ENCODE assay signal across 8 cellular contexts in the genomic region with DNA sequence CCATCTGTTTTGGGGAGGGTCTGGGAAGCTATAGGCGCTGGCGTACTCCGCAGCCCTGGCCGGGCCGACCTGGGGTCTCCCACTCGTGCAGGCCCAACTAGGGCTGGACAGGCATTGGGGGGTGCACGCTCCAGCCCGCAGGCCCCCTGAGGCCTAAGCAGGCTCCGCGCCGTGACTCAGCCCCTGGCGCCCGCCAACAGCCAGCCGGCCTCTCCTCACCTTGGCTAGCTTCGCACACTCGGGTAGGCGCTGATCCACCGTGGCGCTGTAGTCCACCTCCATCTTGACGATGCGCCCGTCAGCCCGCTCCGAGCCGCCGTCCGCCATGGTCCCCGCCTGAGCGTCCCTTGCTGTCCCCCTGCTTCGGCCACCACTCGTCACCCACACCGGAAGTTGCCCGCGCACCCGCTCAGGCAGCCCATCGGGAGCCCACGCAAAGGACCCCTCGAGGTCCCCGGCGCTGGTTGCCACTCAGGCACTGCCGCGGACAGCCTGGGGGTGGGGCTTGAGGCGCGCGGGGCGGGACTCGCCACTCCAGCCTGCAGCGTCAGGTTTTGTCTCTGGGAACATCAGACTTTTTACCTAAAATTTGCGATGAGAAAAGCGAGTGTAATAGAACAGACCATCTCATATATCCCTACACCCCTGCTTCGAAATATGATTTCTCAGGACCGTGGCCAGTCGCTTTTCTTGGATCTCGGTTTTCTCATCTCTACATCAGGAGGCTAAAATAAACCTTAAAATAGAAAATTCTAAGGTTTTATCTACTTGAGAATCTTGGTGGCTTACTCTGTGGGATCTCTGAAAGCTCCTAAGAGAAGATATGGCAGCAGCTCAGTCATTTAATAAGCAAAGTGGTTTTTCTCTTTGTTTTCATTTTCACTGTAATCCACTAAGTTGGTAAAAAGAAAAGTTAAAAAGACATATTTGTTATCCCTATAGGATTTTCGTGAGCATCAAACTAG. TPM values are rescaled to one million over a fixed set of nuclear protein-coding genes. Genes with fewer than 3 reads are reported as not detected.
A peak's percentile ranks its signal among the peaks of the same experiment; 100 is the strongest.
DNase-seq lines count a peak whose midpoint lies in the region; ATAC-seq and TF ChIP-seq lines count a peak whose summit lies in the region.

TSS of gene PSMD12 (minus strand) at position 385 of the 965 bp plus-strand sequence. CDS start at position 327, 58 bp downstream.

- no peaks in the 10 kb centered on the region for H3K9me3 Mint-ChIP-seq in activated CD4-positive, alpha-beta T cell treated with anti-CD3 and anti-CD28 coated beads, Interleukin-2, amount 10 ng/mL, durations not matched to agents 24 days and 14 days

- no peaks in the 10 kb centered on the region for H3K27me3 Mint-ChIP-seq in activated CD4-positive, alpha-beta T cell treated with anti-CD3 and anti-CD28 coated beads, Interleukin-2, amount 10 ng/mL, durations not matched to agents 24 days and 14 days

- peak; percentile 74 for DNase-seq in GM19240 (ENCODE audit: insufficient read length, low spot score)
- peak; percentile 61 for DNase-seq in NCI-H524 treated with DMSO at 0.1 percent for 48 hours (lab: John Stamatoyannopoulos, UW)
- peak; percentile 98 for DNase-seq in activated CD4-positive, alpha-beta T cell treated with anti-CD3 and anti-CD28 coated beads, Interleukin-2, amount 10 ng/mL, durations not matched to agents 24 days and 14 days
- DNase-seq in coronary artery (ENCODE audit: low spot score), result peak; percentile 94
- DNase-seq in left lobe of liver (ENCODE audit: low spot score), result peak; percentile 95
- peak; percentile 87 for DNase-seq in stimulated activated CD4-positive, alpha-beta T cell treated with anti-CD3 and anti-CD28 coated beads, Interleukin-2, amount 100 ng/mL, for 4 hours (ENCODE audit: low read depth)

- peaks cover 15 to 35% (median 33%) of the 10 kb centered on the region in 11 experiments for H3K36me3 ChIP-seq in BLaER1 treated with 17β-estradiol and CSF1 and Interleukin-3, amounts not matched to agents 10 nM and 100 nM

- H3K9ac ChIP-seq in BLaER1 treated with 17β-estradiol and CSF1 and Interleukin-3, amounts not matched to agents 10 nM and 100 nM, result peak within 1 kb of the TSS; percentile 93 to 99 (median 96)

- H3K9me3 ChIP-seq in BLaER1 treated with 17β-estradiol and CSF1 and Interleukin-3, amounts not matched to agents 10 nM and 100 nM (replicated peaks in 1 of 11), result no peaks in the 10 kb centered on the region

- ATAC-seq in HG03442 (IDR thresholded peaks at IDR 0.05; ENCODE audit: unreplicated experiment), result peak; percentile 82
- ATAC-seq in left lobe of liver, result peak; percentile 93

- peaks cover 36 to 47% (median 40%) of the 10 kb centered on the region in 11 experiments for H4K20me1 ChIP-seq in BLaER1 treated with 17β-estradiol and CSF1 and Interleukin-3, amounts not matched to agents 10 nM and 100 nM

- H3K4me3 ChIP-seq in BLaER1 treated with 17β-estradiol and CSF1 and Interleukin-3, amounts not matched to agents 10 nM and 100 nM, result peak within 1 kb of the TSS; percentile 80 to 99 (median 90)
- peak within 1 kb of the TSS; percentile 99 for H3K4me3 ChIP-seq in coronary artery

- H3K27me3 ChIP-seq in BLaER1 treated with 17β-estradiol and CSF1 and Interleukin-3, amounts not matched to agents 10 nM and 100 nM, result no peaks in the 10 kb centered on the region

- peaks cover 37 to 48% (median 44%) of the 10 kb centered on the region in 10 experiments for H3K4me1 ChIP-seq in BLaER1 treated with 17β-estradiol and CSF1 and Interleukin-3, amounts not matched to agents 10 nM and 100 nM

- intact Hi-C loops in activated CD4-positive, alpha-beta T cell treated with anti-CD3 and anti-CD28 coated beads, Interleukin-2, amount 10 ng/mL, durations not matched to agents 24 days and 14 days (cut with micrococcal nuclease), result loop anchor here (1.0 to 5.0 kb wide), 4 partner anchors 8 to 461 kb away; partner anchors contain the start of genes BPTF, NOL11 and PITPNC1

- H3K27ac ChIP-seq in BLaER1 treated with 17β-estradiol and CSF1 and Interleukin-3, amounts not matched to agents 10 nM and 100 nM, result peak within 1 kb of the TSS; percentile 86 to 98 (median 96)
- peak within 1 kb of the TSS; percentile 92 to 97 for H3K27ac ChIP-seq in coronary artery

- peaks cover 28% of the 10 kb centered on the region for H3K36me3 Mint-ChIP-seq in activated CD4-positive, alpha-beta T cell treated with anti-CD3 and anti-CD28 coated beads, Interleukin-2, amount 10 ng/mL, durations not matched to agents 24 days and 14 days (ENCODE audit: low read depth)

- peak within 1 kb of the TSS; percentile 97 for H3K4me3 Mint-ChIP-seq in activated CD4-positive, alpha-beta T cell treated with anti-CD3 and anti-CD28 coated beads, Interleukin-2, amount 10 ng/mL, durations not matched to agents 24 days and 14 days

- H3K27ac Mint-ChIP-seq in activated CD4-positive, alpha-beta T cell treated with anti-CD3 and anti-CD28 coated beads, Interleukin-2, amount 10 ng/mL, durations not matched to agents 24 days and 14 days, result peak within 1 kb of the TSS; percentile 93

- peaks cover 41% of the 10 kb centered on the region for H3K4me1 Mint-ChIP-seq in activated CD4-positive, alpha-beta T cell treated with anti-CD3 and anti-CD28 coated beads, Interleukin-2, amount 10 ng/mL, durations not matched to agents 24 days and 14 days

- H3K4me2 ChIP-seq in BLaER1 treated with 17β-estradiol and CSF1 and Interleukin-3, amounts not matched to agents 10 nM and 100 nM, result peak within 1 kb of the TSS; percentile 84 to 97 (median 94)

- TF ChIP-seq CTCF in coronary artery (IDR thresholded peaks at IDR 0.05), result no peak

RNA-seq across cellular contexts. Expression of gene PSMD12, which starts in this region (rescaled TPM):
- 92.3 and 93.6 TPM in 2 replicates for total RNA-seq in activated CD4-positive, alpha-beta T cell treated with anti-CD3 and anti-CD28 coated beads, Interleukin-2, amount 10 ng/mL, durations not matched to agents 24 days and 14 days
- 28.1 TPM for total RNA-seq in left lobe of liver

Comparison
In these comparisons a context has a peak if more than half of its experiments do, and no peak if none do; other contexts are left out.
1. Peak in every context shown above with its lines: DNase-seq, ATAC-seq, H3K4me3 ChIP-seq and H3K27ac ChIP-seq.